ENCODE assay signal across 1 cellular context in genomic region chr22:31943976-31944699, GRCh38.
A peak's percentile ranks its signal among the peaks of the same experiment; 100 is the strongest.
TF ChIP-seq lines count a peak whose summit lies in the region.

Gene YWHAH (plus strand): TSS chr22:31944535. CDS start chr22:31944734, 199 bp downstream.

TF ChIP-seq in HepG2, 621 proteins besides CTCF, POLR2A, EP300 and RAD21 (continued from another document and continues in another):
- TF ChIP-seq ZXDC (CRISPR knock-in tag; IDR thresholded peaks at IDR 0.05) (no peak), NFYC (CRISPR knock-in tag; IDR thresholded peaks at IDR 0.05) (no peak), TAF1 (CRISPR knock-in tag; IDR thresholded peaks at IDR 0.05) (peak; percentile 58), FOXK1 (CRISPR knock-in tag; IDR thresholded peaks at IDR 0.05; ENCODE audit: borderline replicate concordance, low read depth) (no peak; the same call in 1 of the 2 replicates), SPEN (CRISPR knock-in tag; IDR thresholded peaks at IDR 0.05; ENCODE audit: low read depth) (0 out of 2 replicates have a peak, but pooled peaks have one; percentile 38), ZNF770 (CRISPR knock-in tag; IDR thresholded peaks at IDR 0.05) (no peak), PLSCR1 (CRISPR knock-in tag; IDR thresholded peaks at IDR 0.05; ENCODE audit: borderline replicate concordance) (no peak), HNRNPLL (IDR thresholded peaks at IDR 0.05; ENCODE audit: low read depth, low read length, poor library complexity, severe bottlenecking) (peak; percentile 62), ZFX (CRISPR knock-in tag; IDR thresholded peaks at IDR 0.05; ENCODE audit: low read depth) (peak; percentile 62), ZNF317 (CRISPR knock-in tag; IDR thresholded peaks at IDR 0.05) (no peak), ZNF281 (CRISPR knock-in tag; IDR thresholded peaks at IDR 0.05; ENCODE audit: borderline replicate concordance) (peak; percentile 94), CBFB (CRISPR knock-in tag; IDR thresholded peaks at IDR 0.05) (peak; percentile 54; the same call in 1 of the 2 replicates), ZNF607 (CRISPR knock-in tag; IDR thresholded peaks at IDR 0.05; ENCODE audit: borderline replicate concordance) (peak; percentile 38; the same call in 1 of the 2 replicates), MED13 (CRISPR knock-in tag; IDR thresholded peaks at IDR 0.05) (no peak), SMARCC2 (IDR thresholded peaks at IDR 0.05) (no peak), GLMP (CRISPR knock-in tag; IDR thresholded peaks at IDR 0.05; ENCODE audit: borderline replicate concordance) (no peak), TFAP4 (IDR thresholded peaks at IDR 0.05; ENCODE audit: borderline replicate concordance, low read depth) (no peak), ZNF17 (CRISPR knock-in tag; IDR thresholded peaks at IDR 0.05) (no peak), RNF219 (CRISPR knock-in tag; IDR thresholded peaks at IDR 0.05) (no peak), ZNF577 (CRISPR knock-in tag; IDR thresholded peaks at IDR 0.05; ENCODE audit: borderline replicate concordance, low read depth) (no peak), MXD4 (CRISPR knock-in tag; IDR thresholded peaks at IDR 0.05) (peak; percentile 72; the same call in 1 of the 2 replicates), ZNF576 (CRISPR knock-in tag; IDR thresholded peaks at IDR 0.05) (no peak), GABPB1 (CRISPR knock-in tag; IDR thresholded peaks at IDR 0.05) (0 out of 2 replicates have a peak, but pooled peaks have one; percentile 55), CHD2 (IDR thresholded peaks at IDR 0.05; ENCODE audit: low read depth, low read length) (peak; percentile 71), HDAC6 (IDR thresholded peaks at IDR 0.05; ENCODE audit: low read depth, low read length) (no peak), ZKSCAN8 (CRISPR knock-in tag; IDR thresholded peaks at IDR 0.05; ENCODE audit: borderline replicate concordance) (no peak), ZNF7 (CRISPR knock-in tag; IDR thresholded peaks at IDR 0.05) (no peak), ZNF589 (CRISPR knock-in tag; conservative IDR thresholded peaks at IDR 0.05) (no peak), ZNF510 (CRISPR knock-in tag; IDR thresholded peaks at IDR 0.05; ENCODE audit: low read depth) (no peak), ZNF274 (CRISPR knock-in tag; IDR thresholded peaks at IDR 0.05) (no peak; the same call in 1 of the 2 replicates), JDP2 (CRISPR knock-in tag; IDR thresholded peaks at IDR 0.05; ENCODE audit: borderline replicate concordance) (peak; percentile 30; the same call in 1 of the 2 replicates), REL (CRISPR knock-in tag; conservative IDR thresholded peaks at IDR 0.05) (no peak), TEAD3 (CRISPR knock-in tag; optimal IDR thresholded peaks at IDR 0.05; ENCODE audit: borderline replicate concordance) (peak; percentile 22), NFRKB (IDR thresholded peaks at IDR 0.05) (no peak), HMGXB3 (CRISPR knock-in tag; IDR thresholded peaks at IDR 0.05; ENCODE audit: borderline replicate concordance) (no peak), MZF1 (CRISPR knock-in tag; IDR thresholded peaks at IDR 0.05; ENCODE audit: borderline replicate concordance) (no peak), ZNF337 (CRISPR knock-in tag; IDR thresholded peaks at IDR 0.05; ENCODE audit: borderline replicate concordance, low read depth) (no peak), ZNF326 (CRISPR knock-in tag; IDR thresholded peaks at IDR 0.05; ENCODE audit: borderline replicate concordance) (no peak), IRF1 (CRISPR knock-in tag; IDR thresholded peaks at IDR 0.05; ENCODE audit: low read depth) (no peak), MEF2D (CRISPR knock-in tag; IDR thresholded peaks at IDR 0.05) (peak; percentile 93), RFX1 (IDR thresholded peaks at IDR 0.05) (no peak), CCDC6 (CRISPR knock-in tag; IDR thresholded peaks at IDR 0.05) (no peak), ATM (IDR thresholded peaks at IDR 0.05; ENCODE audit: borderline replicate concordance) (no peak), ZNF558 (CRISPR knock-in tag; IDR thresholded peaks at IDR 0.05; ENCODE audit: borderline replicate concordance) (no peak)
